Comparison of ENCODE assay signal across 21 cellular contexts in the genomic region with DNA sequence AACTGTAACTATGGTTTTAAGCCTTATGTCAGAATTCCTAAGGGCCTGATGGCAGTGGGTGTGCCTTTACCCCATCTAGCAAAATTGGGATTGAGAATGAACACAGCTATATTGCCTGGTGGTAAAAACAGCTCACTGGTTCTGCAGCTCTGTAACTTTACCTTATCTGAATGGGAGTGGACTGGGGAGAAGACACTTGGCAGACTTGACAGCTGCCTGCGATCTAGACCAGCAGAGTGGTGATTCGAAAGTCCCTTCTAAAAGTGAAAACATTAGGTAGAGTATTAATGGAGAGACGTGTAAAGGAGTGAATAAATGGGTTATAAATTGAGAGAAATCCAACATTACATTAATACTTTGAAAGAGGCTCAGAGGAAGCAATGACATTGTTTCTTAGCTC.
"Had no signal": no experiment of that assay in that cellular context is flagged by ENCODE, and none has a peak within 500 bp of the region (broad histone marks: within the 10 kb centered on the region; RNA-seq: fewer than 3 reads in every experiment).

No MANE protein-coding gene starts in this region.

- H3K27me3 ChIP-seq: SJSA1 had no signal

- H3K9ac ChIP-seq: KMS-11 had no signal

- DNase-seq: Kasumi-1, NCI-H1092, NCI-H1436, NCI-H187, NCI-H2029, NCI-H2081 treated with DMSO at 0.1 percent for 48 hours, NCI-H2171, NCI-H226, NCI-H446, NCI-H510A, NCI-H524 treated with DMSO at 0.1 percent for 48 hours, NCI-H69, NCI-H774, Right ventricle myocardium superior, RPMI8226, SIG-M5 had no signal

- H3K36me3 ChIP-seq: SJSA1 had no signal

- H3K4me2 ChIP-seq: KMS-11 had no signal

- ATAC-seq: K562 had no signal

- H3K27ac ChIP-seq: HL-60, KMS-11, SJSA1, SK-N-MC had no signal

- H3K4me3 ChIP-seq: K562, SJSA1, SK-N-MC had no signal
